In genomic region chr18:32091724-32092421, GRCh38 we compare ENCODE assay signal across 8 cellular contexts. TPM values are rescaled to one million over a fixed set of nuclear protein-coding genes. Genes with fewer than 3 reads are reported as not detected.
DNase-seq lines count a peak whose midpoint lies in the region; ATAC-seq and TF ChIP-seq lines count a peak whose summit lies in the region.

TSS of gene RNF138 (plus strand) at chr18:32091874. CDS start at chr18:32092777, 903 bp downstream.

- peaks cover 44% of the 10 kb centered on the region for H3K79me2 ChIP-seq in OCI-LY3 (ENCODE audit: low read length)

- peak within 1 kb of the TSS; percentile 92 for H3K4me3 ChIP-seq in OCI-LY3 (ENCODE audit: low read length)
- H3K4me3 ChIP-seq in epithelial cell of esophagus (ENCODE audit: low read length): peak within 1 kb of the TSS; percentile 82
- peak within 1 kb of the TSS; percentile 42 for H3K4me3 ChIP-seq in mucosa of descending colon

- peak; percentile 97 for DNase-seq in D341Med (ENCODE audit: low spot score)
- DNase-seq in HuH-7.5 (ENCODE audit: low spot score): peak; percentile 38
- DNase-seq in activated T-cell treated with anti-CD3 and anti-CD28 coated beads for 1 hour (ENCODE audit: low read depth): peak; percentile 74
- peak; percentile 88 for DNase-seq in epithelial cell of esophagus (ENCODE audit: low read depth)
- peak; percentile 94 to 96 (median 94) for DNase-seq in mucosa of descending colon
- DNase-seq in stimulated activated CD8-positive, alpha-beta memory T cell treated with anti-CD3 and anti-CD28 coated beads, Interleukin-4, amount 100 ng/mL, for 24 hours (ENCODE audit: low read depth): peak; percentile 80

- ATAC-seq in GM21526 (IDR thresholded peaks at IDR 0.05; ENCODE audit: low FRiP score, unreplicated experiment) (peak; percentile 61), mucosa of descending colon (peak; percentile 75)

- H3K27me3 ChIP-seq in OCI-LY3 (ENCODE audit: low read depth, low read length): no peaks in the 10 kb centered on the region

- TF ChIP-seq CTCF in OCI-LY3 (IDR thresholded peaks at IDR 0.05; ENCODE audit: low read depth, low read length) (no peak), epithelial cell of esophagus (IDR thresholded peaks at IDR 0.05; ENCODE audit: insufficient read depth, low read depth, low read length, missing control alignments) (no peak), mucosa of descending colon (IDR thresholded peaks at IDR 0.05) (no peak)

- intact Hi-C loops in mucosa of descending colon (cut with DNase I, micrococcal nuclease): no loop called here

- H4K20me1 ChIP-seq in OCI-LY3 (ENCODE audit: insufficient read depth, low read length): peaks cover 35% of the 10 kb centered on the region

- peak within 1 kb of the TSS; percentile 85 for H3K4me2 ChIP-seq in OCI-LY3 (ENCODE audit: low read length)

- H3K36me3 ChIP-seq in OCI-LY3 (replicated peaks; ENCODE audit: low read depth, low read length) (peaks cover 32% of the 10 kb centered on the region), mucosa of descending colon (ENCODE audit: low read depth) (no peaks in the 10 kb centered on the region)

- peak within 1 kb of the TSS; percentile 75 for H2AFZ ChIP-seq in OCI-LY3 (ENCODE audit: low read depth, low read length)

- H3K4me1 ChIP-seq in OCI-LY3 (ENCODE audit: low read length) (peaks cover 15% of the 10 kb centered on the region), mucosa of descending colon (ENCODE audit: low read depth) (peaks cover 15% of the 10 kb centered on the region)

- H3K9me3 ChIP-seq in OCI-LY3 (ENCODE audit: insufficient read depth, low read length) (no peaks in the 10 kb centered on the region), mucosa of descending colon (no peaks in the 10 kb centered on the region)

- peak within 1 kb of the TSS; percentile 98 for H3K9ac ChIP-seq in OCI-LY3 (ENCODE audit: low read length)

- peak within 1 kb of the TSS; percentile 94 for H3K27ac ChIP-seq in OCI-LY3 (ENCODE audit: low read length)

RNA-seq across cellular contexts. Expression of gene RNF138, which starts in this region (rescaled TPM):
- total RNA-seq in mucosa of descending colon: 10 to 100 TPM; 37.3 to 74.3 (median 45.7) TPM

Comparison
In these comparisons a context has a peak if more than half of its experiments do, and no peak if none do; other contexts are left out.
1. Peak in every context shown above with its lines: DNase-seq, ATAC-seq, H3K4me3 ChIP-seq and H3K27ac ChIP-seq.
2. DNase-seq: peak in every context shown above with its lines; median percentile 97 in D341Med; 94 in mucosa of descending colon; 88 in epithelial cell of esophagus; 80 in stimulated activated CD8-positive, alpha-beta memory T cell treated with anti-CD3 and anti-CD28 coated beads, Interleukin-4, amount 100 ng/mL, for 24 hours; 74 in activated T-cell treated with anti-CD3 and anti-CD28 coated beads for 1 hour; 38 in HuH-7.5.
3. H3K4me3 ChIP-seq: peak in every context shown above with its lines; median percentile 92 in OCI-LY3; 82 in epithelial cell of esophagus; 42 in mucosa of descending colon.